Comparison of ENCODE assay signal across 8 cellular contexts in the genomic region with DNA sequence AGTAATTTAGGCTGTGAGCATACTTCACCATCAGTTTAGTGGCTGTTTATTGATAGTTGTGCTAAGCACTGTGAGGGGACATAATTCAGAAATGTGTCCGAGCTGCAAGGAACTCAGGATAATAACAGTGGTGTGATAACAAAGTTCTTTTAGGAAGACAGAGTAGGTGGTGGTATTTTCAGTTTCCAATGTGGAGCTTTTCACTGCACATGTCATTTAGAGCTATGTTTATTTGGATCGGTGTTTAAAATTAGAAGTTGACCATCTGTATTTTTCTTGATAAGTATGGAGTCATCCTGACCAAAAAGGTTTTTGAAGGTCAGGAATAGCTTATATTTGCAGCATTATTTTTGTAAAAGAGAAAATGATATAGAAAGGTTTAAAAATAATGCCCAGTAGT.
"Had no signal": no experiment of that assay in that cellular context is flagged by ENCODE, and none has a peak within 500 bp of the region (broad histone marks: within the 10 kb centered on the region; RNA-seq: fewer than 3 reads in every experiment).

No MANE protein-coding gene starts in this region.

- ATAC-seq: GM12878 had no signal

- H3K4me3 ChIP-seq: GM12878 had no signal

- FAIRE-seq: G401.6, GM12878, GM12891, GM12892, GM18507, GM19239 had no signal

- DNase-seq: GDM1, GF-D8 had no signal
